In genomic region chr10:97532935-97533671, GRCh38 we compare ENCODE assay signal across 11 cellular contexts. TPM values are rescaled to one million over a fixed set of nuclear protein-coding genes. Genes with fewer than 3 reads are reported as not detected.
DNase-seq lines count a peak whose midpoint lies in the region; ATAC-seq and TF ChIP-seq lines count a peak whose summit lies in the region.
"Had no signal": no experiment of that assay in that cellular context is flagged by ENCODE, and none has a peak within 500 bp of the region (broad histone marks: within the 10 kb centered on the region; RNA-seq: fewer than 3 reads in every experiment).

No MANE protein-coding gene starts in this region.

- H4K91ac ChIP-seq in H9 (ENCODE audit: insufficient read length, low read depth, low read length) = no peak overlapping the region

- no peak for TF ChIP-seq RAD21 in SK-N-SH (IDR thresholded peaks at IDR 0.05; ENCODE audit: low read length)

- peaks cover 11 to 24% of the 10 kb centered on the region in 2 experiments for H3K4me1 Mint-ChIP-seq in H9
- H3K4me1 Mint-ChIP-seq: memory B cell had no signal

- no peak overlapping the region for H3T11ph ChIP-seq in H9 (ENCODE audit: low read length)

- TF ChIP-seq CTCF in H9 (conservative IDR thresholded peaks at IDR 0.05) (no peak), SK-N-SH (IDR thresholded peaks at IDR 0.05) (no peak), foreskin keratinocyte (conservative IDR thresholded peaks at IDR 0.05) (no peak)

- no peak overlapping the region for H2BK12ac ChIP-seq in H9 (ENCODE audit: insufficient read length, low read depth, low read length)

- H3K9me2 ChIP-seq in SK-N-SH = no peaks in the 10 kb centered on the region

- H3K9me3 ChIP-seq in H9 (ENCODE audit: control insufficient read depth, low read depth, low read length) (no peaks in the 10 kb centered on the region), SK-N-SH (no peaks in the 10 kb centered on the region)

- H3K9ac ChIP-seq in H9 (ENCODE audit: extremely low read depth, insufficient read length, low read length) = no peak overlapping the region
- peak overlapping the region; percentile 34 for H3K9ac ChIP-seq in SK-N-SH

- no peak overlapping the region for H3K4me3 Mint-ChIP-seq in H9
- H3K4me3 Mint-ChIP-seq: memory B cell; stimulated activated effector memory CD8-positive, alpha-beta T cell treated with anti-CD3 and anti-CD28 coated beads, Interleukin-12 subunit alpha, Interleukin-12 subunit beta, amount 100 ng/mL, for 72 hours had no signal

- no peak overlapping the region for H2AFZ ChIP-seq in H9 (ENCODE audit: low read length)
- no peak overlapping the region for H2AFZ ChIP-seq in SK-N-SH (ENCODE audit: low read depth)

- H3K23me2 ChIP-seq in H9 (ENCODE audit: insufficient read length, low read depth, low read length, poor library complexity, severe bottlenecking) = no peaks in the 10 kb centered on the region

- H4K5ac ChIP-seq in H9 (ENCODE audit: insufficient read length, low read depth, low read length) = no peak overlapping the region

- no peak overlapping the region for H3K14ac ChIP-seq in H9 (ENCODE audit: insufficient read depth, low read length)

- H3K4ac ChIP-seq in H9 (ENCODE audit: low read depth, low read length) = no peak overlapping the region

- no peak for TF ChIP-seq EP300 in SK-N-SH (IDR thresholded peaks at IDR 0.05; ENCODE audit: borderline replicate concordance in 1 of 2, low read depth in 1 of 2, low read length in 1 of 2)

- no peaks in the 10 kb centered on the region for H3K4me1 ChIP-seq in H9 (ENCODE audit: insufficient read depth, low read length)
- peaks cover 5 to 24% of the 10 kb centered on the region in 2 experiments; a peak in 3 of 4 replicates for H3K4me1 ChIP-seq in SK-N-SH (ENCODE audit: control insufficient read depth in 1 of 2, insufficient read depth in 2 of 2, low read depth in 1 of 2, low read length in 1 of 2)
- no peaks in the 10 kb centered on the region for H3K4me1 ChIP-seq in foreskin keratinocyte

- no peak overlapping the region for H2BK5ac ChIP-seq in H9 (ENCODE audit: insufficient read length, low read length)

- CTCF ChIA-PET in SK-N-SH (lab: Yijun Ruan, JAX) = interaction anchor here (0.6 to 5.1 kb wide), 6 partner anchors 13 to 71 kb away, joined by 3 to 53 read pairs (median 6); partner anchors contain the start of gene ANKRD2

- intact Hi-C loops in sciatic nerve (cut with DNase I) = no loop called here

- POLR2A ChIA-PET in SK-N-SH (lab: Yijun Ruan, JAX) = no interaction called here

- H3K27ac ChIP-seq in H9 (ENCODE audit: insufficient read length, low read depth, low read length) (no peak overlapping the region), SK-N-SH (ENCODE audit: low read depth in 2 of 2, low read length in 1 of 2) (peak overlapping the region in 1 of 2 experiments; percentile 95; a peak in 2 of 4 replicates), foreskin keratinocyte (no peak overlapping the region)

- peaks cover 13% of the 10 kb centered on the region for H3F3A ChIP-seq in SK-N-SH (replicated peaks; ENCODE audit: insufficient read depth)

- H4K8ac ChIP-seq in H9 (replicated peaks; ENCODE audit: insufficient read length, low read depth, low read length) = no peak overlapping the region

- no peak overlapping the region for H2BK20ac ChIP-seq in H9 (ENCODE audit: low read depth, low read length, poor library complexity, severe bottlenecking)

- ATAC-seq in foreskin keratinocyte (peak; percentile 14), sciatic nerve (peak; percentile 13), HG02885 (IDR thresholded peaks at IDR 0.05; ENCODE audit: poor library complexity, unreplicated experiment) (no peak)
- ATAC-seq: stimulated activated effector memory CD8-positive, alpha-beta T cell treated with anti-CD3 and anti-CD28 coated beads, Interleukin-12 subunit alpha, Interleukin-12 subunit beta, amount 100 ng/mL, for 72 hours had no signal

- peak; percentile 69 for DNase-seq in H9
- peak; percentile 50 for DNase-seq in SK-N-SH
- no peak for DNase-seq in foreskin keratinocyte
- DNase-seq in sciatic nerve (ENCODE audit: low spot score) = no peak
- no peak for DNase-seq in NOMO-1 (lab: John Stamatoyannopoulos, UW; ENCODE audit: unreplicated experiment in 2 of 2)
- DNase-seq in activated CD4-positive, alpha-beta T cell treated with anti-CD3 and anti-CD28 coated beads, Interleukin-2, amount 50 U/mL, for 1 hour = no peak
- DNase-seq: NCI-H345 had no signal

- H3K27me3 ChIP-seq in H9 (ENCODE audit: insufficient read depth, low read length) (no peaks in the 10 kb centered on the region), SK-N-SH (ENCODE audit: insufficient read depth) (no peaks in the 10 kb centered on the region), foreskin keratinocyte (no peaks in the 10 kb centered on the region)

- no peaks in the 10 kb centered on the region; the same call in 1 of the 2 replicates for H3K27me3 Mint-ChIP-seq in H9 (ENCODE audit: low read depth)
- H3K27me3 Mint-ChIP-seq: memory B cell had no signal

- no peak overlapping the region for H2BK120ac ChIP-seq in H9 (ENCODE audit: low read depth, low read length, poor library complexity, severe bottlenecking)

- H3K27ac Mint-ChIP-seq in H9 = peak overlapping the region in 2 of 3 experiments; percentile 91 to 98; a peak in 4 of 7 replicates
- H3K27ac Mint-ChIP-seq: memory B cell; stimulated activated effector memory CD8-positive, alpha-beta T cell treated with anti-CD3 and anti-CD28 coated beads, Interleukin-12 subunit alpha, Interleukin-12 subunit beta, amount 100 ng/mL, for 72 hours had no signal

- peaks cover 4 to 7% (median 7%) of the 10 kb centered on the region in 3 experiments for H3K36me3 Mint-ChIP-seq in H9 (ENCODE audit: insufficient read depth in 1 of 3, low read depth in 3 of 3)
- H3K36me3 Mint-ChIP-seq: stimulated activated effector memory CD8-positive, alpha-beta T cell treated with anti-CD3 and anti-CD28 coated beads, Interleukin-12 subunit alpha, Interleukin-12 subunit beta, amount 100 ng/mL, for 72 hours had no signal

- H3K4me3 ChIP-seq in SK-N-SH (ENCODE audit: low read depth in 2 of 2, low read length in 1 of 2) = no peak overlapping the region

- H2BK15ac ChIP-seq in H9 (ENCODE audit: low read depth, low read length) = no peak overlapping the region

- no peak overlapping the region for H3K56ac ChIP-seq in H9 (ENCODE audit: insufficient read length, low read depth, low read length)

- no peaks in the 10 kb centered on the region for H3K79me1 ChIP-seq in H9 (ENCODE audit: insufficient read depth, low read depth, low read length, poor library complexity, severe bottlenecking)

- no peaks in the 10 kb centered on the region for H3K36me3 ChIP-seq in SK-N-SH (replicated peaks in 1 of 2; ENCODE audit: control insufficient read depth in 1 of 2, insufficient read depth in 2 of 2, low read length in 1 of 2)

- H3K18ac ChIP-seq in H9 (ENCODE audit: insufficient read length, low read depth, low read length) = peak overlapping the region; percentile 39

- H3K9me3 Mint-ChIP-seq in H9 = peaks cover 9 to 11% of the 10 kb centered on the region in 2 experiments
- H3K9me3 Mint-ChIP-seq: memory B cell; stimulated activated effector memory CD8-positive, alpha-beta T cell treated with anti-CD3 and anti-CD28 coated beads, Interleukin-12 subunit alpha, Interleukin-12 subunit beta, amount 100 ng/mL, for 72 hours had no signal

- H4K20me1 ChIP-seq in H9 (ENCODE audit: control insufficient read depth, insufficient read depth, insufficient read length) (no peaks in the 10 kb centered on the region), SK-N-SH (ENCODE audit: insufficient read depth) (peaks cover 7% of the 10 kb centered on the region; the same call in 1 of the 2 replicates)

- no peaks in the 10 kb centered on the region for H3K79me2 ChIP-seq in H9 (ENCODE audit: insufficient read depth, low read length)
- peaks cover 61% of the 10 kb centered on the region for H3K79me2 ChIP-seq in SK-N-SH (ENCODE audit: insufficient read depth)

- H3K4me2 ChIP-seq in H9 (ENCODE audit: insufficient read depth, insufficient read length, low read length) = no peak overlapping the region
- H3K4me2 ChIP-seq in SK-N-SH = peak overlapping the region; percentile 70

- WGBS in H9 (ENCODE audit: extremely low coverage, insufficient read length, low lambda C conversion rate) = no CpG with 5 or more reads among the region's 12 CpGs
- WGBS in SK-N-SH (ENCODE audit: low lambda C conversion rate) = 68% methylated on average over 8 of the region's 12 CpGs

- no peak overlapping the region for H2AK5ac ChIP-seq in H9 (ENCODE audit: insufficient read length, low read length)

- H3K23ac ChIP-seq in H9 (ENCODE audit: insufficient read length, low read depth, low read length) = no peak overlapping the region

TF ChIP-seq in SK-N-SH, 30 proteins besides CTCF, POLR2A, EP300 and RAD21 (continues in another document):
- no peak for TF ChIP-seq SIN3A (IDR thresholded peaks at IDR 0.05; ENCODE audit: borderline replicate concordance, low read depth, low read length)
- TF ChIP-seq TCF12 (IDR thresholded peaks at IDR 0.05) = no peak

RNA-seq across cellular contexts. Expression of gene UBTD1, which starts 34.4 kb away (rescaled TPM):
- total RNA-seq in H9 (2021) = 18.1 and 19.0 TPM in 2 replicates
- 37.9 and 38.8 TPM in 2 replicates for polyA plus RNA-seq in SK-N-SH (2012; rRNA removed)
- polyA plus RNA-seq in SK-N-SH (2012; cell fraction: cytosol; rRNA removed) = 18.2 and 31.1 TPM in 2 replicates
- 22.1 and 34.2 TPM in 2 replicates for polyA plus RNA-seq in SK-N-SH (2012; cell fraction: nucleus; rRNA removed)
- 24.3 and 26.3 TPM in 2 replicates for total RNA-seq in foreskin keratinocyte
- polyA plus RNA-seq in foreskin keratinocyte = 37.0 and 39.5 TPM in 2 replicates
- total RNA-seq in sciatic nerve = 8.1 TPM

RNA-seq across cellular contexts. Expression of gene MMS19, which starts 34.9 kb away (rescaled TPM):
- total RNA-seq in H9 (2021) (102 and 104 TPM in 2 replicates), foreskin keratinocyte (101 and 107 TPM in 2 replicates), sciatic nerve (65.9 TPM)
- polyA plus RNA-seq in SK-N-SH (2012; rRNA removed) (56.9 and 83.9 TPM in 2 replicates), foreskin keratinocyte (79.9 and 87.3 TPM in 2 replicates)
- 29.5 and 42.8 TPM in 2 replicates for polyA plus RNA-seq in SK-N-SH (2012; cell fraction: cytosol; rRNA removed)
- 176 and 209 TPM in 2 replicates for polyA plus RNA-seq in SK-N-SH (2012; cell fraction: nucleus; rRNA removed)

RNA-seq across cellular contexts. Expression of gene ANKRD2, which starts 39.5 kb away (rescaled TPM):
- total RNA-seq in H9 (2021) = not detected in 2 replicates
- polyA plus RNA-seq in SK-N-SH (2012; rRNA removed) = 0.72 and 0.99 TPM in 2 replicates
- polyA plus RNA-seq in SK-N-SH (2012; cell fraction: cytosol; rRNA removed) = 0.75 and 0.82 TPM in 2 replicates
- 1.6 and 2.2 TPM in 2 replicates for polyA plus RNA-seq in SK-N-SH (2012; cell fraction: nucleus; rRNA removed)
- 1.1 and 1.6 TPM in 2 replicates for total RNA-seq in foreskin keratinocyte
- 1.2 and 2.1 TPM in 2 replicates for polyA plus RNA-seq in foreskin keratinocyte
- total RNA-seq in sciatic nerve = not detected
- total RNA-seq: frontal cortex had no signal

RNA-seq across cellular contexts. Expression of gene HOGA1, which starts 51.1 kb away (rescaled TPM):
- total RNA-seq in H9 (2021) (0.72 and 0.79 TPM in 2 replicates), foreskin keratinocyte (0.48 and 0.56 TPM in 2 replicates), sciatic nerve (4.1 TPM)
- polyA plus RNA-seq in SK-N-SH (2012; rRNA removed) (2.9 and 4.8 TPM in 2 replicates), foreskin keratinocyte (0.38 and 0.51 TPM in 2 replicates)
- polyA plus RNA-seq in SK-N-SH (2012; cell fraction: cytosol; rRNA removed) = 1.9 and 3.0 TPM in 2 replicates
- 5.9 and 9.4 TPM in 2 replicates for polyA plus RNA-seq in SK-N-SH (2012; cell fraction: nucleus; rRNA removed)

RNA-seq across cellular contexts. Expression of gene C10orf62, which starts 56.4 kb away (rescaled TPM):
- total RNA-seq in H9 (2021) = 0.31 TPM in 1 of 2 replicates, not detected in the other
- polyA plus RNA-seq in SK-N-SH (2012; rRNA removed) = 0.07 and 0.19 TPM in 2 replicates
- 0.05 TPM in 1 of 2 replicates, not detected in the other for polyA plus RNA-seq in SK-N-SH (2012; cell fraction: cytosol; rRNA removed)
- 0.56 and 0.96 TPM in 2 replicates for polyA plus RNA-seq in SK-N-SH (2012; cell fraction: nucleus; rRNA removed)
- total RNA-seq in foreskin keratinocyte = not detected in 2 replicates
- not detected in 2 replicates for polyA plus RNA-seq in foreskin keratinocyte
- total RNA-seq in sciatic nerve = not detected
- total RNA-seq: frontal cortex had no signal

Comparison
In these comparisons a context has a peak if more than half of its experiments do, and no peak if none do; other contexts are left out.
1. DNase-seq: peak in H9 (single experiment) and SK-N-SH (single experiment); none in foreskin keratinocyte (0 of 2), sciatic nerve (single experiment), NOMO-1 (0 of 2) and activated CD4-positive, alpha-beta T cell treated with anti-CD3 and anti-CD28 coated beads, Interleukin-2, amount 50 U/mL, for 1 hour (single experiment).